Comparison of ENCODE assay signal across 17 cellular contexts in the genomic region with DNA sequence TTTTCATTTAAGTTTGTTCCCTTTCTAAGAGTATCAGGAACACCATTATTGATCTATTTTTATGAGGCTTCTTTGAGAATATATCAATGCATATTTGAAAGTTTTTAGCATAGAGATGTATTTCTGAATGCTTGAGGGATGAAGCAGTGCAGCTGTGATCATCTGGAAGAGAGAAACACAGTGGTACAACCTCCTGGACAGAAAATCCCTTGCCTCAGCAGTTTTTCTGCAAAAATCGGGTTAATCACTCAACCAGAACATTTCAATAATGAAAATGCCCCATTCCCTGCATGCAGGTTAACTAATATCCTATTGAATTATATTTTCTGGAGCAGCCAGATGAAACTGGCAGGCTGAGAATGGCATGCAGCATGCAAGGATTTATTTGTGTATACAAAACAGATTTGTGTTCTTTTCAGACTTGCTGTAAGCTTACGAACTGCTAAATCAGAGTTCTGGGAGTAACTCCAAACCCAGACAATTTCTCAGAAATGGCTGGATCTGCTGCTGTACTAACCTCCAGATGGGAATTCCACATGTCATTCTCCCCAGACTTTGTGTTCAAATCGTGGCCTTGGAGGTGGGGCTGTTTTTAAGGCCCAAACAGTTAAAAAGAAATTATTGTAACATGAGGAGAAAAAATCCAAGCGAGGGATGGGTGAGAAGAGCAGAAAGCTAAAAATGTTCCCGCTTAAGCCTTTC. TPM values are rescaled to one million over a fixed set of nuclear protein-coding genes. Genes with fewer than 3 reads are reported as not detected.
DNase-seq lines count a peak whose midpoint lies in the region; ATAC-seq and TF ChIP-seq lines count a peak whose summit lies in the region.
"Had no signal": no experiment of that assay in that cellular context is flagged by ENCODE, and none has a peak within 500 bp of the region (broad histone marks: within the 10 kb centered on the region; RNA-seq: fewer than 3 reads in every experiment).

No MANE protein-coding gene starts in this region.

- peak overlapping the region in 3 of 4 donors; percentile 50 to 58 (median 57) for H3K27ac ChIP-seq in esophagus squamous epithelium
- peak overlapping the region; percentile 27 for H3K27ac ChIP-seq in lower lobe of right lung
- H3K27ac ChIP-seq in subcutaneous abdominal adipose tissue (ENCODE audit: low read depth, low read length), result peak overlapping the region; percentile 49
- H3K27ac ChIP-seq: brain microvascular endothelial cell, pancreas, VCaP had no signal

- H3K27me3 Mint-ChIP-seq in T-helper 2 cell treated with Interferon-gamma antibody and Interleukin-4, amounts not matched to agents 5 μg/mL and 100 μg/mL, for 36 hours (ENCODE audit: low read depth), result no peaks in the 10 kb centered on the region
- H3K27me3 Mint-ChIP-seq: CD4-positive, alpha-beta T cell had no signal

- H3K4me1 ChIP-seq in esophagus squamous epithelium (peaks cover 14 to 68% (median 30%) of the 10 kb centered on the region in 3 donors), lower lobe of right lung (peaks cover 31% of the 10 kb centered on the region), subcutaneous abdominal adipose tissue (ENCODE audit: control insufficient read depth in 5 of 5, insufficient read depth in 5 of 5, low read length in 5 of 5) (peaks cover 0 to 53% (median 36%) of the 10 kb centered on the region in 5 donors)
- H3K4me1 ChIP-seq: pancreas had no signal

- H3K4me3 ChIP-seq in esophagus squamous epithelium (no peak overlapping the region), lower lobe of right lung (no peak overlapping the region), subcutaneous abdominal adipose tissue (ENCODE audit: low read depth in 1 of 5, low read length in 5 of 5) (peak overlapping the region in 2 of 5 donors; percentile 20 to 48), H7 (ENCODE audit: insufficient read depth, low read depth, low read length) (no peak overlapping the region)
- H3K4me3 ChIP-seq: pancreas had no signal

- no peaks in the 10 kb centered on the region for H3K36me3 ChIP-seq in esophagus squamous epithelium
- no peaks in the 10 kb centered on the region for H3K36me3 ChIP-seq in lower lobe of right lung
- H3K36me3 ChIP-seq in subcutaneous abdominal adipose tissue (ENCODE audit: control insufficient read depth in 5 of 5, insufficient read depth in 5 of 5, low read length in 5 of 5), result no peaks in the 10 kb centered on the region
- no peaks in the 10 kb centered on the region for H3K36me3 ChIP-seq in H7 (replicated peaks; ENCODE audit: control insufficient read depth, insufficient read depth, low read length)
- H3K36me3 ChIP-seq: brain microvascular endothelial cell, pancreas had no signal

- TF ChIP-seq CTCF in esophagus squamous epithelium (IDR thresholded peaks at IDR 0.05) (no peak), lower lobe of right lung (IDR thresholded peaks at IDR 0.05) (no peak)

- H3K9me3 Mint-ChIP-seq in T-helper 2 cell treated with Interferon-gamma antibody and Interleukin-4, amounts not matched to agents 5 μg/mL and 100 μg/mL, for 36 hours, result no peaks in the 10 kb centered on the region
- H3K9me3 Mint-ChIP-seq: CD4-positive, alpha-beta T cell had no signal

- 39 to 45% methylated on average over 5 of the region's 5 CpGs for WGBS in esophagus squamous epithelium, 2 donors

- peak overlapping the region in 2 of 5 donors; percentile 32 to 39 for H3K9ac ChIP-seq in subcutaneous abdominal adipose tissue (ENCODE audit: low read length in 5 of 5)

- ATAC-seq in lower lobe of right lung, result peak; percentile 30 to 42
- ATAC-seq in GM19467 (IDR thresholded peaks at IDR 0.05; ENCODE audit: unreplicated experiment), result no peak
- ATAC-seq: PC-3 had no signal

- H3K27ac Mint-ChIP-seq in T-helper 2 cell treated with Interferon-gamma antibody and Interleukin-4, amounts not matched to agents 5 μg/mL and 100 μg/mL, for 36 hours, result no peak overlapping the region
- H3K27ac Mint-ChIP-seq: CD4-positive, alpha-beta T cell had no signal

- H3K27me3 ChIP-seq in esophagus squamous epithelium (no peaks in the 10 kb centered on the region), lower lobe of right lung (ENCODE audit: low read depth) (no peaks in the 10 kb centered on the region), subcutaneous abdominal adipose tissue (ENCODE audit: control insufficient read depth in 5 of 5, insufficient read depth in 4 of 5, low read length in 5 of 5) (no peaks in the 10 kb centered on the region), H7 (ENCODE audit: control insufficient read depth, insufficient read depth, low read length) (no peaks in the 10 kb centered on the region)
- H3K27me3 ChIP-seq: brain microvascular endothelial cell, pancreas had no signal

- H3K9me3 ChIP-seq in esophagus squamous epithelium, result no peaks in the 10 kb centered on the region
- H3K9me3 ChIP-seq in lower lobe of right lung, result no peaks in the 10 kb centered on the region
- no peaks in the 10 kb centered on the region for H3K9me3 ChIP-seq in subcutaneous abdominal adipose tissue (ENCODE audit: control insufficient read depth in 5 of 5, low read length in 5 of 5)
- H3K9me3 ChIP-seq: pancreas had no signal

- no peaks in the 10 kb centered on the region for H3K36me3 Mint-ChIP-seq in T-helper 2 cell treated with Interferon-gamma antibody and Interleukin-4, amounts not matched to agents 5 μg/mL and 100 μg/mL, for 36 hours (ENCODE audit: low read depth)

- DNase-seq in HCEC 1CT (peak; percentile 24), esophagus squamous epithelium (lab: John Stamatoyannopoulos, UW) (no peak), lower lobe of right lung (no peak), H7 (no peak), SIG-M5 (lab: John Stamatoyannopoulos, UW) (no peak)
- no peak for DNase-seq in T-helper 2 cell treated with Interferon-gamma antibody and Interleukin-4, amounts not matched to agents 5 μg/mL and 100 μg/mL, for 36 hours (ENCODE audit: low spot score)
- DNase-seq: activated CD8-positive, alpha-beta memory T cell treated with anti-CD3 and anti-CD28 coated beads for 24 hours; activated gamma-delta T cell treated with Interleukin-2 at 50 U/mL for 16 hours; brain microvascular endothelial cell; CD4-positive, alpha-beta T cell; NCI-H1105; NCI-H510A; pancreas; PC-3 had no signal

- peaks cover 15% of the 10 kb centered on the region for H3K4me1 Mint-ChIP-seq in T-helper 2 cell treated with Interferon-gamma antibody and Interleukin-4, amounts not matched to agents 5 μg/mL and 100 μg/mL, for 36 hours (ENCODE audit: low read depth)

- TF ChIP-seq POLR2A in esophagus squamous epithelium (IDR thresholded peaks at IDR 0.05), result no peak

- intact Hi-C loops in esophagus squamous epithelium (cut with DNase I) (no loop called here), lower lobe of right lung (cut with DNase I) (no loop called here)

- no peak overlapping the region for H3K4me3 Mint-ChIP-seq in T-helper 2 cell treated with Interferon-gamma antibody and Interleukin-4, amounts not matched to agents 5 μg/mL and 100 μg/mL, for 36 hours
- H3K4me3 Mint-ChIP-seq: CD4-positive, alpha-beta T cell had no signal

RNA-seq across cellular contexts. Expression of gene SLC9A9, which starts 39.1 kb away (rescaled TPM):
- total RNA-seq in esophagus squamous epithelium, result 10 to 100 TPM; 11.2 to 22.3 (median 18.9) TPM
- total RNA-seq in lower lobe of right lung, result 15.6 TPM
- 4.1 and 7.2 TPM in 2 replicates for total RNA-seq in H7 (2014; rRNA removed; shearing (Covaris generic))
